In genomic region chr10:68562666-68563522, GRCh38 we compare ENCODE assay signal across 10 cellular contexts. TPM values are rescaled to one million over a fixed set of nuclear protein-coding genes. Genes with fewer than 3 reads are reported as not detected.
DNase-seq lines count a peak whose midpoint lies in the region; ATAC-seq and TF ChIP-seq lines count a peak whose summit lies in the region.
"Had no signal": no experiment of that assay in that cellular context is flagged by ENCODE, and none has a peak within 500 bp of the region (broad histone marks: within the 10 kb centered on the region; RNA-seq: fewer than 3 reads in every experiment).

No MANE protein-coding gene starts in this region.

- no peaks in the 10 kb centered on the region for H3K27me3 Mint-ChIP-seq in progenitor cell of endocrine pancreas

- ATAC-seq in left colon = no peak
- ATAC-seq: A549 had no signal

- H3K27ac Mint-ChIP-seq in progenitor cell of endocrine pancreas = peak overlapping the region; percentile 86

- intact Hi-C loops in left colon (cut with DNase I, micrococcal nuclease) (no loop called here), posterior cingulate gyrus (cut with DNase I) (loop anchor here (5.0 kb wide), 2 partner anchors 34 to 159 kb away; partner anchors contain the start of gene CCAR1)

- H3K36me3 Mint-ChIP-seq in progenitor cell of endocrine pancreas (ENCODE audit: insufficient read depth) = no peaks in the 10 kb centered on the region

- TF ChIP-seq POLR2A in NB4 (IDR thresholded peaks at IDR 0.05; ENCODE audit: extremely low read depth, insufficient read length) = no peak

- H3K4me3 ChIP-seq in NB4 (ENCODE audit: low read depth, low read length) (no peak overlapping the region), epithelial cell of esophagus (ENCODE audit: low read length) (no peak overlapping the region)
- H3K4me3 ChIP-seq: A549 had no signal

- H3K9me3 Mint-ChIP-seq in progenitor cell of endocrine pancreas (ENCODE audit: low read depth) = no peaks in the 10 kb centered on the region

- DNase-seq in NCI-H1092 treated with DMSO at 0.1 percent for 48 hours (lab: John Stamatoyannopoulos, UW) (peak; percentile 3), NCI-H1092 (lab: John Stamatoyannopoulos, UW) (no peak), NB4 (ENCODE audit: low read depth) (peak; percentile 48), epithelial cell of esophagus (ENCODE audit: low read depth) (peak; percentile 25), progenitor cell of endocrine pancreas (ENCODE audit: low spot score, unreplicated experiment) (no peak), left colon (no peak), GF-D8 (lab: John Stamatoyannopoulos, UW) (no peak), posterior cingulate gyrus (no peak)
- DNase-seq: cortex of kidney had no signal

- H3K4me1 Mint-ChIP-seq in progenitor cell of endocrine pancreas (ENCODE audit: low read depth) = peaks cover 24% of the 10 kb centered on the region

- peak overlapping the region; percentile 84 for H3K4me3 Mint-ChIP-seq in progenitor cell of endocrine pancreas (ENCODE audit: low read depth)

- TF ChIP-seq CTCF in NB4 (IDR thresholded peaks at IDR 0.05; ENCODE audit: low read depth, low read length) (no peak), epithelial cell of esophagus (IDR thresholded peaks at IDR 0.05; ENCODE audit: insufficient read depth, low read depth, low read length, missing control alignments) (no peak), progenitor cell of endocrine pancreas (IDR thresholded peaks at IDR 0.05; ENCODE audit: unreplicated experiment) (no peak)

RNA-seq across cellular contexts. Expression of gene TET1, which starts 2.8 kb away (rescaled TPM):
- total RNA-seq in progenitor cell of endocrine pancreas (36.2 and 37.3 TPM in 2 replicates), left colon (1 to 10 TPM in 1 of 2 donors, under 1 TPM in 1; 0.64 to 1.3 TPM)

RNA-seq across cellular contexts. Expression of gene SLC25A16, which starts 35.6 kb away (rescaled TPM):
- total RNA-seq in progenitor cell of endocrine pancreas (27.5 and 32.3 TPM in 2 replicates), left colon (10 to 100 TPM; 24.3 to 25.3 TPM)

Comparison
In these comparisons a context has a peak if more than half of its experiments do, and no peak if none do; other contexts are left out.
1. DNase-seq: peak in NCI-H1092 treated with DMSO at 0.1 percent for 48 hours (single experiment), NB4 (single experiment) and epithelial cell of esophagus (single experiment); none in NCI-H1092 (single experiment), progenitor cell of endocrine pancreas (single experiment), left colon (0 of 2), GF-D8 (single experiment) and posterior cingulate gyrus (0 of 10).
2. RNA of gene TET1, which starts 2.8 kb away (total RNA-seq): 36.2 to 37.3 TPM in progenitor cell of endocrine pancreas; 0.64 to 1.3 TPM in left colon; every median in the first group is over 10 times any median in the second.